In the genomic region with DNA sequence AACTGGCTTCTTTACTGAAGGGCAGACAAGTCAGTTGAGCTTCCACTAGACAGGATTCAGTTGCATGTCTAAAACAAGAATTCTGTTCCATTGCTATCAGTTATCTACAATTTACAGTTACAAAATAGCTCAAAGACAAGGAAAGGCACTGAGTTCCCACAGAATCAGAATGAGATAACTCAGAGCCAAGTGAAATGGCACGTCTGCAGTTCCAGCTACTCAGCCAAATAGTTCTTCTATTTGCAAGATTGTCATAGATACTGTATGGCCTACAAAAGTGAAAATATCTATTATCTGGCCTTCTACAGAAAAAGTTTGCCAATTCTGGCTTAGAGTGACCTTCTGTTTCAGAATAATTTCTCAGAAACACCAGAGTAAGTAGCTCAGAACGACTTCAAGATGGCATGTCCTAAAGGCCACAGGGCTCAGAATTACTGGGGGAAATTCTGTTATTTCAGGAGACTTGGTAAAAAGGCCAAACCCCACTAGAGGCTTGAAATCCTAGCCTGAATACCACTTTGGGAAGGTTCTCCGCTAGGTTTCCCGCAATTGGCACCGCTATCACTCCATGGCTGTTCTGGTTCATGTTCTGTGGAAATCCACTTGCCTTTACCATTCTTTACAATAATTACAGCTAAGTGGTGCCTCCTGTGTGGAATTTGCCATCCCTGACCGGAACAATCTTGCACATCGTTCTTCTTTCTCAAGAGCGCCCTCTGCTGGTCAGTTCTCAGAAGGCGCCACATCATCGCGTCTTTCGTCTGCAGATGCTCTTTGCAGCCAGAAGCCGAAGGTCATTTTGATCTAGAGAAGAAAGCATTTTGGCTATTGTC, we compare ENCODE assay signal across 8 cellular contexts. TPM values are rescaled to one million over a fixed set of nuclear protein-coding genes. Genes with fewer than 3 reads are reported as not detected.
DNase-seq lines count a peak whose midpoint lies in the region; ATAC-seq and TF ChIP-seq lines count a peak whose summit lies in the region.

No MANE protein-coding gene starts in this region.

- H4K20me1 ChIP-seq in PC-9 (ENCODE audit: insufficient read depth) (no peaks in the 10 kb centered on the region), neural cell (ENCODE audit: insufficient read depth) (no peaks in the 10 kb centered on the region)

- H3K9me3 ChIP-seq in PC-9 (ENCODE audit: insufficient read depth, low read depth) (no peaks in the 10 kb centered on the region), neural cell (ENCODE audit: low read length) (no peaks in the 10 kb centered on the region), stomach (no peaks in the 10 kb centered on the region)

- H3K27me3 ChIP-seq in PC-9 (ENCODE audit: insufficient read depth, low read depth) = no peaks in the 10 kb centered on the region
- no peaks in the 10 kb centered on the region for H3K27me3 ChIP-seq in neural cell (ENCODE audit: insufficient read depth, low read depth, low read length)
- no peaks in the 10 kb centered on the region for H3K27me3 ChIP-seq in stomach

- BruUV-seq in PC-9 (replicated peaks; lab: Mats Ljungman, UMichigan) = no TSS peak

- H3K79me2 ChIP-seq in PC-9 (ENCODE audit: low read depth) = no peaks in the 10 kb centered on the region
- H3K79me2 ChIP-seq in neural cell (replicated peaks; ENCODE audit: insufficient read depth, low read length) = no peaks in the 10 kb centered on the region

- H3K4me1 ChIP-seq in PC-9 (replicated peaks; ENCODE audit: insufficient read depth) (no peaks in the 10 kb centered on the region), stomach (peaks cover 0 to 10% (median 4%) of the 10 kb centered on the region in 4 donors)

- TF ChIP-seq EP300 in neural cell (conservative IDR thresholded peaks at IDR 0.05; ENCODE audit: poor library complexity, severe bottlenecking) (no peak), stomach (IDR thresholded peaks at IDR 0.05) (no peak)

- H3K27me3 Mint-ChIP-seq in activated T-cell treated with anti-CD3 and anti-CD28 coated beads, Interleukin-2, amount 50 U/mL, for 4 hours (ENCODE audit: low read depth) = no peaks in the 10 kb centered on the region

- DNase-seq in AG04449 (ENCODE audit: low read depth, low spot score) (no peak), PC-9 (peak in 1 of 2 experiments; percentile 68), fibroblast of mammary gland (ENCODE audit: low read depth) (peak; percentile 78), stomach (peak; percentile 88)
- peak; percentile 86 for DNase-seq in activated T-cell treated with anti-CD3 and anti-CD28 coated beads, Interleukin-2, amount 50 U/mL, for 4 hours

- WGBS in stomach, 5 donors = 17 to 22% (median 17%) methylated on average over 13 of the region's 13 CpGs

- no peak overlapping the region for H2AFZ ChIP-seq in PC-9
- no peak overlapping the region for H2AFZ ChIP-seq in neural cell (ENCODE audit: low read depth, low read length)

- no peak for TF ChIP-seq POLR2A in stomach (IDR thresholded peaks at IDR 0.05)

- ATAC-seq in GM18909 (IDR thresholded peaks at IDR 0.05; ENCODE audit: poor library complexity, unreplicated experiment) = peak; percentile 63
- peak; percentile 73 to 78 for ATAC-seq in activated T-cell treated with anti-CD3 and anti-CD28 coated beads, Interleukin-2, amount 50 U/mL, for 4 hours

- no peak overlapping the region for H3K27ac ChIP-seq in PC-9
- no peak overlapping the region for H3K27ac ChIP-seq in neural cell (ENCODE audit: low read length)
- H3K27ac ChIP-seq in stomach = no peak overlapping the region

- no peak overlapping the region for H3K4me3 Mint-ChIP-seq in activated T-cell treated with anti-CD3 and anti-CD28 coated beads, Interleukin-2, amount 50 U/mL, for 4 hours

- no peak overlapping the region for H3K9ac ChIP-seq in neural cell (ENCODE audit: low read length)

- H3K36me3 Mint-ChIP-seq in activated T-cell treated with anti-CD3 and anti-CD28 coated beads, Interleukin-2, amount 50 U/mL, for 4 hours (ENCODE audit: insufficient read depth) = no peaks in the 10 kb centered on the region

- H3K4me3 ChIP-seq in AG04449 (ENCODE audit: low read depth, low read length) (no peak overlapping the region), PC-9 (no peak overlapping the region), fibroblast of mammary gland (ENCODE audit: control insufficient read depth, low read depth, low read length) (no peak overlapping the region), neural cell (ENCODE audit: low read length) (no peak overlapping the region), stomach (no peak overlapping the region)

- H3K9me2 ChIP-seq in PC-9 (ENCODE audit: insufficient read depth) = no peaks in the 10 kb centered on the region; the same call in 1 of the 2 replicates
- H3K9me2 ChIP-seq in neural cell (ENCODE audit: insufficient read depth, low read length) = no peaks in the 10 kb centered on the region

- intact Hi-C loops in PC-9 (cut with micrococcal nuclease; ENCODE audit: unreplicated experiment) = loop anchor here (1.0 to 2.0 kb wide), 3 partner anchors 150 to 695 kb away; no protein-coding TSS in a partner anchor
- intact Hi-C loops in stomach (cut with DNase I; ENCODE audit: low total_unique reads) = no loop called here

- TF ChIP-seq CTCF in AG04449 (IDR thresholded peaks at IDR 0.05; ENCODE audit: insufficient read depth, low read length, missing control alignments) (peak; percentile 82), LNCAP (IDR thresholded peaks at IDR 0.05) (peak; percentile 89), PC-9 (conservative IDR thresholded peaks at IDR 0.05) (peak; percentile 94), fibroblast of mammary gland (conservative IDR thresholded peaks at IDR 0.05; ENCODE audit: control insufficient read depth, insufficient read depth, low read depth, low read length) (peak; percentile 91), neural cell (IDR thresholded peaks at IDR 0.05; ENCODE audit: poor library complexity, severe bottlenecking) (peak; percentile 92), stomach (IDR thresholded peaks at IDR 0.05) (peak in 6 of 7 experiments; percentile 56 to 93 (median 90))

- CTCF ChIA-PET in AG04449 (lab: Yijun Ruan, JAX) (interaction anchor here (0.7 to 7.1 kb wide), 40 partner anchors 13 to 696 kb away, joined by 3 to 143 read pairs (median 5); a partner anchor contains a TSS), PC-9 (lab: Charles Lee) (interaction anchor here (1.0 to 1.5 kb wide), 3 partner anchors 43 to 199 kb away, joined by 3 to 7 read pairs (median 6); no protein-coding TSS in a partner anchor)

- H3K36me3 ChIP-seq in PC-9 (ENCODE audit: low read depth) (no peaks in the 10 kb centered on the region), neural cell (ENCODE audit: insufficient read depth, low read length) (no peaks in the 10 kb centered on the region), stomach (no peaks in the 10 kb centered on the region)

- no peak overlapping the region for H3K4me2 ChIP-seq in PC-9
- H3K4me2 ChIP-seq in neural cell (ENCODE audit: low read length) = no peak overlapping the region

- TF ChIP-seq RAD21 in neural cell (conservative IDR thresholded peaks at IDR 0.05) = peak; percentile 84

- H3F3A ChIP-seq in PC-9 (ENCODE audit: insufficient read depth, low read depth) (no peaks in the 10 kb centered on the region), neural cell (ENCODE audit: insufficient read depth, low read length, poor library complexity, severe bottlenecking) (no peaks in the 10 kb centered on the region)

- POLR2A ChIA-PET in AG04449 (lab: Yijun Ruan, JAX) = no interaction called here
- POLR2A ChIA-PET in PC-9 (lab: Charles Lee; ENCODE audit: unreplicated experiment) = interaction anchor here (0.6 kb wide), 1 partner anchor 1119 kb away, joined by 3 read pairs; no protein-coding TSS in a partner anchor

- H3K9me3 Mint-ChIP-seq in activated T-cell treated with anti-CD3 and anti-CD28 coated beads, Interleukin-2, amount 50 U/mL, for 4 hours = no peaks in the 10 kb centered on the region

- H3K4me1 Mint-ChIP-seq in activated T-cell treated with anti-CD3 and anti-CD28 coated beads, Interleukin-2, amount 50 U/mL, for 4 hours (ENCODE audit: low read depth) = peaks cover 3% of the 10 kb centered on the region

TF ChIP-seq in neural cell, 6 proteins besides CTCF, POLR2A, EP300 and RAD21:
- TF ChIP-seq, protein P1, sequence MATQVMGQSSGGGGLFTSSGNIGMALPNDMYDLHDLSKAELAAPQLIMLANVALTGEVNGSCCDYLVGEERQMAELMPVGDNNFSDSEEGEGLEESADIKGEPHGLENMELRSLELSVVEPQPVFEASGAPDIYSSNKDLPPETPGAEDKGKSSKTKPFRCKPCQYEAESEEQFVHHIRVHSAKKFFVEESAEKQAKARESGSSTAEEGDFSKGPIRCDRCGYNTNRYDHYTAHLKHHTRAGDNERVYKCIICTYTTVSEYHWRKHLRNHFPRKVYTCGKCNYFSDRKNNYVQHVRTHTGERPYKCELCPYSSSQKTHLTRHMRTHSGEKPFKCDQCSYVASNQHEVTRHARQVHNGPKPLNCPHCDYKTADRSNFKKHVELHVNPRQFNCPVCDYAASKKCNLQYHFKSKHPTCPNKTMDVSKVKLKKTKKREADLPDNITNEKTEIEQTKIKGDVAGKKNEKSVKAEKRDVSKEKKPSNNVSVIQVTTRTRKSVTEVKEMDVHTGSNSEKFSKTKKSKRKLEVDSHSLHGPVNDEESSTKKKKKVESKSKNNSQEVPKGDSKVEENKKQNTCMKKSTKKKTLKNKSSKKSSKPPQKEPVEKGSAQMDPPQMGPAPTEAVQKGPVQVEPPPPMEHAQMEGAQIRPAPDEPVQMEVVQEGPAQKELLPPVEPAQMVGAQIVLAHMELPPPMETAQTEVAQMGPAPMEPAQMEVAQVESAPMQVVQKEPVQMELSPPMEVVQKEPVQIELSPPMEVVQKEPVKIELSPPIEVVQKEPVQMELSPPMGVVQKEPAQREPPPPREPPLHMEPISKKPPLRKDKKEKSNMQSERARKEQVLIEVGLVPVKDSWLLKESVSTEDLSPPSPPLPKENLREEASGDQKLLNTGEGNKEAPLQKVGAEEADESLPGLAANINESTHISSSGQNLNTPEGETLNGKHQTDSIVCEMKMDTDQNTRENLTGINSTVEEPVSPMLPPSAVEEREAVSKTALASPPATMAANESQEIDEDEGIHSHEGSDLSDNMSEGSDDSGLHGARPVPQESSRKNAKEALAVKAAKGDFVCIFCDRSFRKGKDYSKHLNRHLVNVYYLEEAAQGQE (IDR thresholded peaks at IDR 0.05; ENCODE audit: borderline replicate concordance) = no peak
- TF ChIP-seq SMC3 (conservative IDR thresholded peaks at IDR 0.05; ENCODE audit: poor library complexity) = peak; percentile 92

RNA-seq across cellular contexts. Expression of a gene that starts 10.6 kb away (rescaled TPM):
- total RNA-seq in PC-9 (2021) (162 and 184 TPM in 2 replicates), stomach (100 to 1,000 TPM in 2 of 5 donors, 10 to 100 TPM in 2, 1 to 10 TPM in 1; 4.9 to 196 (median 72.0) TPM)
- 100 to 1,000 TPM; 252 to 270 (median 270) TPM for total RNA-seq in activated T-cell treated with anti-CD3 and anti-CD28 coated beads, Interleukin-2, amount 50 U/mL, for 4 hours
- polyA plus RNA-seq in neural cell (96.5 and 119 TPM in 2 replicates), stomach (100 to 1,000 TPM; 142 to 202 (median 171) TPM)
- polyA minus RNA-seq in neural cell = 70.1 and 96.0 TPM in 2 replicates
